In the genomic region with DNA sequence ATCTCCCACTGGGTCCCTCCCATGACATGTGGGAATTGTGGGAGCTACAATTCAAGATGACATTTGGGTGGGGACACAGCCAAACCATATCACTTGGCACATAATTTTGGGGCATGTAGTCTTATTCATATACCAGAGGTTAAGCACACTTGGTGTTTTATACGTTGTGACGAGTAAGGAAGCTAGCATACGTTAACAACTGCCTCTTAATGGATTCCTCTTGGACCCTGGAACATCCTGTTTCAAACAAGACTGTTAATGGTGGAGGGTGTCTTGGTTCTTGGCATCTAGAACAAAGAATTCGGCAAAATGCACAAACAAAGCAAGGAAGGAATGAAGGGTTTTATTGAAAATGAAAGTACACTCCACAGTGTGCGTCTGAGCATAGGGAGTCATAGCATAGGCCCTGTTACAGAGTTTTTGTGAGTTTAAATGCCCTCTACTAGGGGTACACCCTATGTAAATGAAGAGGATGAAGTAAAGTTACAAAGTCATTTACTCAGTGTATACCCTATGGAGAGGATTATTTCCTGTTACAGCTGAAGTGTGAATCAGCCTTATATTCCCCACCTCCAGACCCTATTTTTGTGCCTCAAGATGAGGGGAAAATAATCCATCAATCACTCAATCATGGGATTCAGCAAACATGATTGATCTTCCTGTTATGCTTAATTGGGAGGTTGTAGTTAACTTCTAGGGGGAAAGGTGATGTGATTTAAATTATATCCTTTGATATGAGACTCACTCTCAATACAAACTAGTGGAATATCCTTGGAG, we compare ENCODE assay signal across 16 cellular contexts.
DNase-seq lines count a peak whose midpoint lies in the region; ATAC-seq, FAIRE-seq and TF ChIP-seq lines count a peak whose summit lies in the region.
"Had no signal": no experiment of that assay in that cellular context is flagged by ENCODE, and none has a peak within 500 bp of the region (broad histone marks: within the 10 kb centered on the region; RNA-seq: fewer than 3 reads in every experiment).

No MANE protein-coding gene starts in this region.

- POLR2A ChIA-PET in PC-3 (lab: Charles Lee; ENCODE audit: unreplicated experiment), result no interaction called here

- peak overlapping the region; percentile 5 for H3K27ac Mint-ChIP-seq in astrocyte (ENCODE audit: unreplicated experiment)
- H3K27ac Mint-ChIP-seq: activated naive CD8-positive, alpha-beta T cell treated with anti-CD3 and anti-CD28 coated beads for 36 hours; stimulated activated memory B cell treated with anti-CD40 and anti-IgM and Interleukin-4, amounts not matched to agents 10 μg/mL and 1 μg/mL and 100 μg/mL, for 72 hours had no signal

- H3K4me1 Mint-ChIP-seq in astrocyte (ENCODE audit: low read depth, unreplicated experiment), result peaks cover 10% of the 10 kb centered on the region
- H3K4me1 Mint-ChIP-seq: activated naive CD8-positive, alpha-beta T cell treated with anti-CD3 and anti-CD28 coated beads for 36 hours; stimulated activated memory B cell treated with anti-CD40 and anti-IgM and Interleukin-4, amounts not matched to agents 10 μg/mL and 1 μg/mL and 100 μg/mL, for 72 hours had no signal

- WGBS in upper lobe of left lung, 2 donors, result 50 to 65% methylated on average over 5 of the region's 5 CpGs

- H3K27me3 ChIP-seq in left ventricle myocardium inferior (ENCODE audit: low read depth) (no peaks in the 10 kb centered on the region), astrocyte (ENCODE audit: insufficient read depth, low read length) (no peaks in the 10 kb centered on the region), upper lobe of left lung (no peaks in the 10 kb centered on the region), PC-3 (ENCODE audit: low read length) (no peaks in the 10 kb centered on the region)
- H3K27me3 ChIP-seq: cardiac muscle cell, SJCRH30 had no signal

- H3K27ac ChIP-seq in left ventricle myocardium inferior (replicated peaks) (peak overlapping the region; percentile 59), astrocyte (ENCODE audit: low read depth, low read length) (no peak overlapping the region), upper lobe of left lung (peak overlapping the region; percentile 35 to 79 (median 62)), PC-3 (ENCODE audit: low read length) (no peak overlapping the region)
- H3K27ac ChIP-seq: cardiac muscle cell, SJCRH30 had no signal

- no peak for TF ChIP-seq EP300 in upper lobe of left lung (IDR thresholded peaks at IDR 0.05)

- DNase-seq in left ventricle myocardium inferior (no peak), Right ventricle myocardium superior (no peak), astrocyte (ENCODE audit: low read depth) (no peak), lung microvascular endothelial cell (ENCODE audit: low read depth in 2 of 2) (peak; percentile 7 to 55), upper lobe of left lung (no peak), NCI-H524 (lab: John Stamatoyannopoulos, UW) (no peak), amniotic stem cell (lab: John Stamatoyannopoulos, UW) (no peak), PC-3 (no peak)
- DNase-seq: activated naive CD8-positive, alpha-beta T cell treated with anti-CD3 and anti-CD28 coated beads for 36 hours; NCI-H2171 treated with DMSO at 0.1 percent for 48 hours; nucleus accumbens; SJCRH30 had no signal

- H3K9ac ChIP-seq in astrocyte (ENCODE audit: low read length), result peak overlapping the region; percentile 1
- H3K9ac ChIP-seq in PC-3 (ENCODE audit: low read length), result no peak overlapping the region

- ATAC-seq in Right ventricle myocardium superior (ENCODE audit: poor library complexity) (no peak), upper lobe of left lung (ENCODE audit: low FRiP score in 2 of 2) (no peak), PC-3 (no peak)
- ATAC-seq: stimulated activated memory B cell treated with anti-CD40 and anti-IgM and Interleukin-4, amounts not matched to agents 10 μg/mL and 1 μg/mL and 100 μg/mL, for 72 hours had no signal

- intact Hi-C loops in left ventricle myocardium inferior (cut with micrococcal nuclease) (no loop called here), Right ventricle myocardium superior (cut with DNase I) (no loop called here), PC-3 (cut with micrococcal nuclease) (no loop called here)

- no TSS peak for BruUV-seq in PC-3 (replicated peaks; lab: Mats Ljungman, UMichigan)

- H3K9me2 ChIP-seq in PC-3 (replicated peaks; ENCODE audit: low read length), result no peaks in the 10 kb centered on the region

- no peak for FAIRE-seq in astrocyte (lab: Jason Lieb, UNC)
- FAIRE-seq: TTC549 had no signal

- H3K4me3 ChIP-seq in left ventricle myocardium inferior (peak overlapping the region; percentile 41), astrocyte (ENCODE audit: insufficient read depth, low read depth, low read length) (no peak overlapping the region), upper lobe of left lung (peak overlapping the region in 2 of 4 donors; percentile 13), PC-3 (ENCODE audit: low read length) (no peak overlapping the region)
- H3K4me3 ChIP-seq: cardiac muscle cell, SJCRH30, skin epidermis had no signal

- H3K4me2 ChIP-seq in astrocyte (ENCODE audit: low read length) (peak overlapping the region; percentile 57), PC-3 (ENCODE audit: low read length) (no peak overlapping the region)

- CTCF ChIA-PET in PC-3 (lab: Charles Lee), result no interaction called here

- no peaks in the 10 kb centered on the region for H3K36me3 ChIP-seq in left ventricle myocardium inferior
- no peaks in the 10 kb centered on the region for H3K36me3 ChIP-seq in astrocyte (ENCODE audit: insufficient read depth, low read length)
- H3K36me3 ChIP-seq in upper lobe of left lung, result no peaks in the 10 kb centered on the region
- no peaks in the 10 kb centered on the region for H3K36me3 ChIP-seq in PC-3 (ENCODE audit: low read depth, low read length)
- H3K36me3 ChIP-seq: cardiac muscle cell, SJCRH30 had no signal

- H3K79me2 ChIP-seq in astrocyte (ENCODE audit: insufficient read depth, low read length) (no peaks in the 10 kb centered on the region), PC-3 (ENCODE audit: low read length) (no peaks in the 10 kb centered on the region)

- peaks cover 17% of the 10 kb centered on the region for H3K4me1 ChIP-seq in left ventricle myocardium inferior
- H3K4me1 ChIP-seq in astrocyte (ENCODE audit: insufficient read depth, low read length), result peaks cover 16% of the 10 kb centered on the region
- peaks cover 0 to 12% (median 4%) of the 10 kb centered on the region in 4 donors for H3K4me1 ChIP-seq in upper lobe of left lung
- H3K4me1 ChIP-seq in PC-3 (ENCODE audit: insufficient read depth, low read length), result peaks cover 6% of the 10 kb centered on the region
- H3K4me1 ChIP-seq: SJCRH30 had no signal

- TF ChIP-seq POLR2A in upper lobe of left lung (IDR thresholded peaks at IDR 0.05), result no peak

- H2AFZ ChIP-seq in astrocyte (ENCODE audit: low read depth, low read length) (no peak overlapping the region), PC-3 (ENCODE audit: low read length) (no peak overlapping the region)

- H3K9me3 ChIP-seq in left ventricle myocardium inferior (replicated peaks) (no peaks in the 10 kb centered on the region), astrocyte (ENCODE audit: insufficient read depth, low read depth, low read length) (no peaks in the 10 kb centered on the region), upper lobe of left lung (no peaks in the 10 kb centered on the region), PC-3 (ENCODE audit: low read length) (no peaks in the 10 kb centered on the region)
- H3K9me3 ChIP-seq: SJCRH30 had no signal

- TF ChIP-seq CTCF in left ventricle myocardium inferior (IDR thresholded peaks at IDR 0.05; ENCODE audit: borderline replicate concordance), result no peak
- TF ChIP-seq CTCF in astrocyte (IDR thresholded peaks at IDR 0.05; ENCODE audit: insufficient read depth, low read depth, low read length), result no peak
- no peak for TF ChIP-seq CTCF in upper lobe of left lung (IDR thresholded peaks at IDR 0.05)
- TF ChIP-seq CTCF in PC-3 (conservative IDR thresholded peaks at IDR 0.05; ENCODE audit: low read depth, low read length), result no peak

- H3K4me3 Mint-ChIP-seq in astrocyte (ENCODE audit: unreplicated experiment), result no peak overlapping the region
- H3K4me3 Mint-ChIP-seq: activated naive CD8-positive, alpha-beta T cell treated with anti-CD3 and anti-CD28 coated beads for 36 hours; stimulated activated memory B cell treated with anti-CD40 and anti-IgM and Interleukin-4, amounts not matched to agents 10 μg/mL and 1 μg/mL and 100 μg/mL, for 72 hours had no signal

- H4K20me1 ChIP-seq in astrocyte (ENCODE audit: insufficient read depth, low read length) (no peaks in the 10 kb centered on the region), PC-3 (ENCODE audit: low read length) (no peaks in the 10 kb centered on the region)

- H3K27me3 Mint-ChIP-seq in astrocyte (ENCODE audit: low read depth, unreplicated experiment), result no peaks in the 10 kb centered on the region
- H3K27me3 Mint-ChIP-seq: activated naive CD8-positive, alpha-beta T cell treated with anti-CD3 and anti-CD28 coated beads for 36 hours; stimulated activated memory B cell treated with anti-CD40 and anti-IgM and Interleukin-4, amounts not matched to agents 10 μg/mL and 1 μg/mL and 100 μg/mL, for 72 hours had no signal

- H3F3A ChIP-seq in PC-3 (ENCODE audit: low read length, unreplicated experiment), result no peaks in the 10 kb centered on the region

- H3K9me3 Mint-ChIP-seq in astrocyte (ENCODE audit: unreplicated experiment), result no peaks in the 10 kb centered on the region
- H3K9me3 Mint-ChIP-seq: activated naive CD8-positive, alpha-beta T cell treated with anti-CD3 and anti-CD28 coated beads for 36 hours; stimulated activated memory B cell treated with anti-CD40 and anti-IgM and Interleukin-4, amounts not matched to agents 10 μg/mL and 1 μg/mL and 100 μg/mL, for 72 hours had no signal

- no peaks in the 10 kb centered on the region for H3K36me3 Mint-ChIP-seq in astrocyte (ENCODE audit: low read depth, unreplicated experiment)
- H3K36me3 Mint-ChIP-seq: activated naive CD8-positive, alpha-beta T cell treated with anti-CD3 and anti-CD28 coated beads for 36 hours; stimulated activated memory B cell treated with anti-CD40 and anti-IgM and Interleukin-4, amounts not matched to agents 10 μg/mL and 1 μg/mL and 100 μg/mL, for 72 hours had no signal

Comparison
In these comparisons a context has a peak if more than half of its experiments do, and no peak if none do; other contexts are left out.
1. DNase-seq: peak in lung microvascular endothelial cell (2 of 2); none in left ventricle myocardium inferior (single experiment), Right ventricle myocardium superior (single experiment), astrocyte (single experiment), upper lobe of left lung (0 of 2), NCI-H524 (0 of 2), amniotic stem cell (single experiment) and PC-3 (single experiment).
2. H3K27ac ChIP-seq: peak in left ventricle myocardium inferior (single experiment) and upper lobe of left lung (4 of 4); none in astrocyte (single experiment) and PC-3 (single experiment).